ENCODE assay signal across 1 cellular context in genomic region chr2:66762761-66763160, GRCh38.
TF ChIP-seq lines count a peak whose summit lies in the region.

No MANE protein-coding gene starts in this region.

TF ChIP-seq in K562, 482 proteins besides CTCF, POLR2A, EP300 and RAD21 (continued from another document):
- peak; percentile 19; the same call in 1 of the 2 replicates for TF ChIP-seq TSHZ1 (CRISPR knock-in tag; IDR thresholded peaks at IDR 0.05)
- TF ChIP-seq RNF2 (IDR thresholded peaks at IDR 0.05): no peak
- no peak for TF ChIP-seq CTCFL (IDR thresholded peaks at IDR 0.05; ENCODE audit: borderline replicate concordance, insufficient read depth, low read depth, low read length, poor library complexity, severe bottlenecking)
